1 cellular context compared by ENCODE assay signal in genomic region chr5:131419877-131420276, GRCh38.
TF ChIP-seq lines count a peak whose summit lies in the region.

No MANE protein-coding gene starts in this region.

TF ChIP-seq in HepG2, 621 proteins besides CTCF, POLR2A, EP300 and RAD21:
- TF ChIP-seq ZNF839 (CRISPR knock-in tag; IDR thresholded peaks at IDR 0.05; ENCODE audit: borderline replicate concordance) (no peak), KLF6 (CRISPR knock-in tag; IDR thresholded peaks at IDR 0.05) (no peak), GZF1 (CRISPR knock-in tag; IDR thresholded peaks at IDR 0.05) (no peak), CEBPG (CRISPR knock-in tag; IDR thresholded peaks at IDR 0.05) (no peak), ZFP1 (CRISPR knock-in tag; IDR thresholded peaks at IDR 0.05) (no peak), TFDP1 (CRISPR knock-in tag; IDR thresholded peaks at IDR 0.05; ENCODE audit: borderline replicate concordance) (no peak), KLF9 (CRISPR knock-in tag; IDR thresholded peaks at IDR 0.05; ENCODE audit: low read depth) (no peak), NFIC (IDR thresholded peaks at IDR 0.05; ENCODE audit: low read length) (no peak), PPARG (CRISPR knock-in tag; conservative IDR thresholded peaks at IDR 0.05) (no peak), FOSL1 (CRISPR knock-in tag; IDR thresholded peaks at IDR 0.05; ENCODE audit: borderline replicate concordance) (no peak), HMGXB3 (CRISPR knock-in tag; IDR thresholded peaks at IDR 0.05; ENCODE audit: borderline replicate concordance) (no peak)
